ENCODE assay signal across 23 cellular contexts in genomic region chr10:125264752-125265578, GRCh38.
DNase-seq lines count a peak whose midpoint lies in the region; FAIRE-seq and TF ChIP-seq lines count a peak whose summit lies in the region.
"Had no signal": no experiment of that assay in that cellular context is flagged by ENCODE, and none has a peak within 500 bp of the region (broad histone marks: within the 10 kb centered on the region; RNA-seq: fewer than 3 reads in every experiment).

No MANE protein-coding gene starts in this region.

- H3K27me3 Mint-ChIP-seq in Calu3 (ENCODE audit: unreplicated experiment) (peaks cover 1% of the 10 kb centered on the region), endothelial cell (ENCODE audit: unreplicated experiment) (peaks cover 11% of the 10 kb centered on the region)
- H3K27me3 Mint-ChIP-seq: activated CD4-positive, alpha-beta T cell treated with anti-CD3 and anti-CD28 coated beads, Interleukin-2, amount 10 ng/mL, durations not matched to agents 24 days and 14 days; activated naive CD4-positive, alpha-beta T cell treated with anti-CD3 and anti-CD28 coated beads, Interleukin-2, amount 50 U/mL, for 24 hours had no signal

- no peaks in the 10 kb centered on the region for H3K79me2 ChIP-seq in Karpas-422 (ENCODE audit: low read length)
- H3K79me2 ChIP-seq in mesendoderm (ENCODE audit: control insufficient read depth, insufficient read depth, low read length): no peaks in the 10 kb centered on the region

- H2BK5ac ChIP-seq in mesendoderm (ENCODE audit: low read length): no peak overlapping the region

- H2BK15ac ChIP-seq in mesendoderm (replicated peaks; ENCODE audit: low read depth): no peak overlapping the region

- H3K4me1 ChIP-seq in Karpas-422 (ENCODE audit: low read length): no peaks in the 10 kb centered on the region
- peaks cover 3% of the 10 kb centered on the region for H3K4me1 ChIP-seq in mesendoderm (ENCODE audit: control insufficient read depth, low read depth, low read length)
- H3K4me1 ChIP-seq: BLaER1 treated with 17β-estradiol and CSF1 and Interleukin-3, amounts not matched to agents 10 nM and 100 nM had no signal

- H3K27ac Mint-ChIP-seq in Calu3 (ENCODE audit: unreplicated experiment) (peak overlapping the region; percentile 24), endothelial cell (ENCODE audit: unreplicated experiment) (no peak overlapping the region)
- H3K27ac Mint-ChIP-seq: activated CD4-positive, alpha-beta T cell treated with anti-CD3 and anti-CD28 coated beads, Interleukin-2, amount 10 ng/mL, durations not matched to agents 24 days and 14 days; activated naive CD4-positive, alpha-beta T cell treated with anti-CD3 and anti-CD28 coated beads, Interleukin-2, amount 50 U/mL, for 24 hours; dendritic cell treated with granulocyte-macrophage colony-stimulating factor and Interleukin-4, amounts not matched to agents 40 ng/mL and 50 ng/mL, for 4 days; memory B cell had no signal

- no TSS peak for BruUV-seq in Calu3 (replicated peaks; lab: Mats Ljungman, UMichigan)

- DNase-seq in Calu3 (no peak), Karpas-422 (peak; percentile 0), bronchial epithelial cell (ENCODE audit: low read depth) (peak; percentile 86), mesendoderm (peak; percentile 75), endothelial cell (ENCODE audit: low spot score) (no peak), COLO829 (ENCODE audit: low spot score) (no peak)
- no peak for DNase-seq in activated CD4-positive, alpha-beta T cell treated with anti-CD3 and anti-CD28 coated beads, Interleukin-2, amount 50 U/mL, for 1 hour
- DNase-seq in activated CD4-positive, alpha-beta T cell treated with anti-CD3 and anti-CD28 coated beads, Interleukin-2, amount 50 U/mL, for 48 hours: no peak
- DNase-seq: activated CD4-positive, alpha-beta T cell treated with anti-CD3 and anti-CD28 coated beads, Interleukin-2, amount 10 ng/mL, durations not matched to agents 24 days and 14 days; aorta; caudate nucleus; KBM-7; left colon; NCI-H1417 treated with DMSO at 0.1 percent for 48 hours; NCI-H2107; NCI-H524 treated with DMSO at 0.1 percent for 48 hours; stimulated activated CD4-positive, alpha-beta T cell treated with anti-CD3 and anti-CD28 coated beads, Interleukin-1b, Interleukin-23, amount 100 ng/mL, for 48 hours had no signal

- H3K36me3 ChIP-seq in Karpas-422 (ENCODE audit: insufficient read depth, low read length) (no peaks in the 10 kb centered on the region), bronchial epithelial cell (ENCODE audit: control insufficient read depth, insufficient read depth, low read length) (no peaks in the 10 kb centered on the region), mesendoderm (ENCODE audit: control insufficient read depth, insufficient read depth, low read length) (no peaks in the 10 kb centered on the region)
- H3K36me3 ChIP-seq: BLaER1 treated with 17β-estradiol and CSF1 and Interleukin-3, amounts not matched to agents 10 nM and 100 nM had no signal

- H3K4me2 ChIP-seq in Karpas-422 (ENCODE audit: low read depth, low read length, poor library complexity, severe bottlenecking) (no peak overlapping the region), mesendoderm (ENCODE audit: low read length) (no peak overlapping the region)
- H3K4me2 ChIP-seq: BLaER1 treated with 17β-estradiol and CSF1 and Interleukin-3, amounts not matched to agents 10 nM and 100 nM had no signal

- H2BK120ac ChIP-seq in mesendoderm (ENCODE audit: low read depth, low read length): no peak overlapping the region

- no peak overlapping the region for H3K4ac ChIP-seq in mesendoderm (ENCODE audit: low read depth, low read length)

- H4K5ac ChIP-seq in mesendoderm (ENCODE audit: low read length): no peak overlapping the region

- H3K9me2 ChIP-seq in Karpas-422 (replicated peaks; ENCODE audit: insufficient read depth, low read length): no peaks in the 10 kb centered on the region

- FAIRE-seq in bronchial epithelial cell (lab: Jason Lieb, UNC): peak; percentile 55
- FAIRE-seq: GM12892 had no signal

- H3K9me3 ChIP-seq in Karpas-422 (ENCODE audit: low read length): no peaks in the 10 kb centered on the region

- H3K18ac ChIP-seq in mesendoderm (ENCODE audit: low read length): peak overlapping the region; percentile 12

- H4K20me1 ChIP-seq in Karpas-422 (ENCODE audit: insufficient read depth, low read depth, low read length): no peaks in the 10 kb centered on the region
- H4K20me1 ChIP-seq: BLaER1 treated with 17β-estradiol and CSF1 and Interleukin-3, amounts not matched to agents 10 nM and 100 nM had no signal

- H3K9me3 Mint-ChIP-seq in Calu3 (ENCODE audit: low read depth, unreplicated experiment): peaks cover 3% of the 10 kb centered on the region
- H3K9me3 Mint-ChIP-seq in endothelial cell (ENCODE audit: unreplicated experiment): no peaks in the 10 kb centered on the region
- H3K9me3 Mint-ChIP-seq: activated naive CD4-positive, alpha-beta T cell treated with anti-CD3 and anti-CD28 coated beads, Interleukin-2, amount 50 U/mL, for 24 hours; dendritic cell treated with granulocyte-macrophage colony-stimulating factor and Interleukin-4, amounts not matched to agents 40 ng/mL and 50 ng/mL, for 4 days had no signal

- no peak overlapping the region for H3K23ac ChIP-seq in mesendoderm (ENCODE audit: low read length)

- peak overlapping the region; percentile 3 for H3K56ac ChIP-seq in mesendoderm (ENCODE audit: low read length)

- H3K4me3 Mint-ChIP-seq in Calu3 (ENCODE audit: low read depth, unreplicated experiment) (no peak overlapping the region), endothelial cell (ENCODE audit: unreplicated experiment) (no peak overlapping the region)
- H3K4me3 Mint-ChIP-seq: activated CD4-positive, alpha-beta T cell treated with anti-CD3 and anti-CD28 coated beads, Interleukin-2, amount 10 ng/mL, durations not matched to agents 24 days and 14 days; activated naive CD4-positive, alpha-beta T cell treated with anti-CD3 and anti-CD28 coated beads, Interleukin-2, amount 50 U/mL, for 24 hours; dendritic cell treated with granulocyte-macrophage colony-stimulating factor and Interleukin-4, amounts not matched to agents 40 ng/mL and 50 ng/mL, for 4 days; memory B cell had no signal

- H3K27ac ChIP-seq in Karpas-422 (ENCODE audit: low read length): no peak overlapping the region
- H3K27ac ChIP-seq in mesendoderm (ENCODE audit: low read depth, low read length): no peak overlapping the region
- H3K27ac ChIP-seq: BLaER1 treated with 17β-estradiol and CSF1 and Interleukin-3, amounts not matched to agents 10 nM and 100 nM; VCaP had no signal

- H3K4me3 ChIP-seq in Karpas-422 (ENCODE audit: low read length) (no peak overlapping the region), bronchial epithelial cell (ENCODE audit: low read depth, low read length) (no peak overlapping the region), mesendoderm (ENCODE audit: low read length) (no peak overlapping the region)
- H3K4me3 ChIP-seq: BLaER1 treated with 17β-estradiol and CSF1 and Interleukin-3, amounts not matched to agents 10 nM and 100 nM had no signal

- H2AFZ ChIP-seq in Karpas-422 (ENCODE audit: low read length): no peak overlapping the region

- no peak overlapping the region for H2AK5ac ChIP-seq in mesendoderm (ENCODE audit: low read length)

- H3K4me1 Mint-ChIP-seq in Calu3 (ENCODE audit: low read depth, unreplicated experiment) (peaks cover 25% of the 10 kb centered on the region), endothelial cell (ENCODE audit: unreplicated experiment) (no peaks in the 10 kb centered on the region)
- H3K4me1 Mint-ChIP-seq: activated CD4-positive, alpha-beta T cell treated with anti-CD3 and anti-CD28 coated beads, Interleukin-2, amount 10 ng/mL, durations not matched to agents 24 days and 14 days; activated naive CD4-positive, alpha-beta T cell treated with anti-CD3 and anti-CD28 coated beads, Interleukin-2, amount 50 U/mL, for 24 hours; memory B cell had no signal

- H3K27me3 ChIP-seq in Karpas-422 (ENCODE audit: low read length): no peaks in the 10 kb centered on the region
- no peaks in the 10 kb centered on the region for H3K27me3 ChIP-seq in bronchial epithelial cell (ENCODE audit: control insufficient read depth, insufficient read depth, low read length)
- H3K27me3 ChIP-seq in mesendoderm (ENCODE audit: insufficient read depth, low read length, poor library complexity): no peaks in the 10 kb centered on the region
- H3K27me3 ChIP-seq: BLaER1 treated with 17β-estradiol and CSF1 and Interleukin-3, amounts not matched to agents 10 nM and 100 nM had no signal

- H3K9ac ChIP-seq in Karpas-422 (ENCODE audit: low read length): no peak overlapping the region
- no peak overlapping the region for H3K9ac ChIP-seq in mesendoderm (ENCODE audit: low read length)
- H3K9ac ChIP-seq: BLaER1 treated with 17β-estradiol and CSF1 and Interleukin-3, amounts not matched to agents 10 nM and 100 nM had no signal

- intact Hi-C loops in Calu3 (cut with micrococcal nuclease; ENCODE audit: unreplicated experiment): no loop called here

- WGBS in mesendoderm (ENCODE audit: extremely low coverage, insufficient coverage, low lambda C conversion rate): no CpG with 5 or more reads among the region's 13 CpGs

- TF ChIP-seq CTCF in Calu3 (IDR thresholded peaks at IDR 0.05; ENCODE audit: unreplicated experiment) (no peak), bronchial epithelial cell (IDR thresholded peaks at IDR 0.05; ENCODE audit: insufficient read depth, low read length, severe bottlenecking) (no peak), endothelial cell (IDR thresholded peaks at IDR 0.05; ENCODE audit: unreplicated experiment) (no peak)

- no peaks in the 10 kb centered on the region for H3K79me1 ChIP-seq in mesendoderm (ENCODE audit: low read length)

- CTCF ChIA-PET in Calu3 (lab: Charles Lee): no interaction called here

- peaks cover 4% of the 10 kb centered on the region for H3K36me3 Mint-ChIP-seq in Calu3 (ENCODE audit: insufficient read depth, unreplicated experiment)
- H3K36me3 Mint-ChIP-seq in endothelial cell (ENCODE audit: low read depth, unreplicated experiment): no peaks in the 10 kb centered on the region
- H3K36me3 Mint-ChIP-seq: activated naive CD4-positive, alpha-beta T cell treated with anti-CD3 and anti-CD28 coated beads, Interleukin-2, amount 50 U/mL, for 24 hours; memory B cell had no signal

- H4K8ac ChIP-seq in mesendoderm (ENCODE audit: low read depth, low read length): no peak overlapping the region

Comparison
In these comparisons a context has a peak if more than half of its experiments do, and no peak if none do; other contexts are left out.
1. DNase-seq: peak in Karpas-422 (single experiment), bronchial epithelial cell (single experiment) and mesendoderm (single experiment); none in Calu3 (single experiment), endothelial cell (single experiment), activated CD4-positive, alpha-beta T cell treated with anti-CD3 and anti-CD28 coated beads, Interleukin-2, amount 50 U/mL, for 1 hour (single experiment), COLO829 (single experiment) and activated CD4-positive, alpha-beta T cell treated with anti-CD3 and anti-CD28 coated beads, Interleukin-2, amount 50 U/mL, for 48 hours (0 of 2).